ENCODE assay signal across 10 cellular contexts in the genomic region with DNA sequence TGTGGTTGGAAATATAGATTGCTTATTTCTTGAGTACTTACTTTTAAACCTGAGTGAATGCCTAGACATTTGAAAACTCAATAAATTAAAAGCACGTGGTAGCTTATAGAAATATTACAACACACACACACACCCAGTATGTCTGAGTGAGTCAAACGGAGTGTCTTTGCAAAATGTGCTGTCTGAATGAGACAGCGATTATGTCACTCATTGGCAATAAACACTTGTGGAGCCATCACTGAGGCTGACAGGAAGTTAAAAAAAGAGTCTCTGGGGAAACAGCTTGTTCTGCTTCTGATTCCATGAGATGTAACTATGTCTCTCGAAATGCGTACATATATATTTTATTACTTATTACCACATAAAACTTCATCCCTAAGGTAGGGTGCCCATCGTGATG. TPM values are rescaled to one million over a fixed set of nuclear protein-coding genes. Genes with fewer than 3 reads are reported as not detected.
DNase-seq lines count a peak whose midpoint lies in the region; ATAC-seq and TF ChIP-seq lines count a peak whose summit lies in the region.
"Had no signal": no experiment of that assay in that cellular context is flagged by ENCODE, and none has a peak within 500 bp of the region (broad histone marks: within the 10 kb centered on the region; RNA-seq: fewer than 3 reads in every experiment).

No MANE protein-coding gene starts in this region.

- peak overlapping the region; percentile 3; the same call in 1 of the 2 replicates for H3K4me2 ChIP-seq in PC-3 (ENCODE audit: low read length)

- no peaks in the 10 kb centered on the region for H3F3A ChIP-seq in PC-3 (ENCODE audit: low read length, unreplicated experiment)

- no peak overlapping the region for H2AFZ ChIP-seq in PC-3 (ENCODE audit: low read length)

- no peaks in the 10 kb centered on the region for H4K20me1 ChIP-seq in PC-3 (ENCODE audit: low read length)

- H3K27ac Mint-ChIP-seq in CD8-positive, alpha-beta memory T cell, result no peak overlapping the region
- no peak overlapping the region for H3K27ac Mint-ChIP-seq in chondrocyte (ENCODE audit: unreplicated experiment)
- H3K27ac Mint-ChIP-seq: activated CD4-positive, alpha-beta T cell treated with anti-CD3 and anti-CD28 coated beads, Interleukin-2, amount 10 ng/mL, durations not matched to agents 7 days and 5 days had no signal

- CTCF ChIA-PET in PC-3 (lab: Charles Lee), result no interaction called here
- CTCF ChIA-PET in CD8-positive, alpha-beta memory T cell (lab: Charles Lee), result no interaction called here

- no peaks in the 10 kb centered on the region for H3K9me3 Mint-ChIP-seq in CD8-positive, alpha-beta memory T cell
- H3K9me3 Mint-ChIP-seq in chondrocyte (ENCODE audit: low read depth), result no peaks in the 10 kb centered on the region
- H3K9me3 Mint-ChIP-seq: activated CD4-positive, alpha-beta T cell treated with anti-CD3 and anti-CD28 coated beads, Interleukin-2, amount 10 ng/mL, durations not matched to agents 7 days and 5 days had no signal

- no peaks in the 10 kb centered on the region for H3K36me3 ChIP-seq in PC-3 (ENCODE audit: low read depth, low read length)
- H3K36me3 ChIP-seq in transverse colon, result no peaks in the 10 kb centered on the region
- H3K36me3 ChIP-seq in CD8-positive, alpha-beta memory T cell (ENCODE audit: insufficient read depth, low read length), result no peaks in the 10 kb centered on the region

- no peak for TF ChIP-seq CTCF in PC-3 (conservative IDR thresholded peaks at IDR 0.05; ENCODE audit: low read depth, low read length)
- no peak for TF ChIP-seq CTCF in foreskin keratinocyte (conservative IDR thresholded peaks at IDR 0.05)
- no peak for TF ChIP-seq CTCF in transverse colon (IDR thresholded peaks at IDR 0.05)
- no peak for TF ChIP-seq CTCF in chondrocyte (IDR thresholded peaks at IDR 0.05)

- H3K4me1 Mint-ChIP-seq in CD8-positive, alpha-beta memory T cell, result no peaks in the 10 kb centered on the region
- H3K4me1 Mint-ChIP-seq in chondrocyte (ENCODE audit: low read depth), result peaks cover 9% of the 10 kb centered on the region
- H3K4me1 Mint-ChIP-seq: activated CD4-positive, alpha-beta T cell treated with anti-CD3 and anti-CD28 coated beads, Interleukin-2, amount 10 ng/mL, durations not matched to agents 7 days and 5 days had no signal

- TF ChIP-seq POLR2A in transverse colon (IDR thresholded peaks at IDR 0.05), result no peak

- H3K27ac ChIP-seq in PC-3 (ENCODE audit: low read length) (peak overlapping the region; percentile 81), foreskin keratinocyte (peak overlapping the region; percentile 99), transverse colon (peak overlapping the region; percentile 41 to 76 (median 58))
- H3K27ac ChIP-seq in CD8-positive, alpha-beta memory T cell (ENCODE audit: low read depth, low read length), result no peak overlapping the region

- no peaks in the 10 kb centered on the region for H3K27me3 Mint-ChIP-seq in CD8-positive, alpha-beta memory T cell
- no peaks in the 10 kb centered on the region for H3K27me3 Mint-ChIP-seq in chondrocyte (ENCODE audit: low read depth)
- H3K27me3 Mint-ChIP-seq: activated CD4-positive, alpha-beta T cell treated with anti-CD3 and anti-CD28 coated beads, Interleukin-2, amount 10 ng/mL, durations not matched to agents 7 days and 5 days had no signal

- POLR2A ChIA-PET in PC-3 (lab: Charles Lee; ENCODE audit: unreplicated experiment), result interaction anchor here (0.7 to 1.1 kb wide), 2 partner anchors 28 to 32 kb away, joined by 6 to 9 read pairs; partner anchors contain the start of gene SERPINB5
- POLR2A ChIA-PET in CD8-positive, alpha-beta memory T cell (lab: Charles Lee), result no interaction called here

- no peak overlapping the region for H3K4me3 Mint-ChIP-seq in CD8-positive, alpha-beta memory T cell
- no peak overlapping the region for H3K4me3 Mint-ChIP-seq in chondrocyte (ENCODE audit: unreplicated experiment)
- H3K4me3 Mint-ChIP-seq: activated CD4-positive, alpha-beta T cell treated with anti-CD3 and anti-CD28 coated beads, Interleukin-2, amount 10 ng/mL, durations not matched to agents 7 days and 5 days had no signal

- no peaks in the 10 kb centered on the region for H3K79me2 ChIP-seq in PC-3 (ENCODE audit: low read length)

- no peaks in the 10 kb centered on the region for H3K9me2 ChIP-seq in PC-3 (replicated peaks; ENCODE audit: low read length)

- H3K9me3 ChIP-seq in PC-3 (ENCODE audit: low read length) (no peaks in the 10 kb centered on the region), transverse colon (no peaks in the 10 kb centered on the region)
- no peaks in the 10 kb centered on the region for H3K9me3 ChIP-seq in CD8-positive, alpha-beta memory T cell (ENCODE audit: low read length)

- in situ Hi-C loops in transverse colon (cut with MboI; ENCODE audit: low pct_ligation_motif_present in 1 of 4, low pct_unique_long_range_greater_than_20kb in 1 of 4, low sequenced_read_pairs in 3 of 4), result loop anchor here (25.0 kb wide), 4 partner anchors 107 to 732 kb away; partner anchors contain the start of gene PHLPP1 (in 1 of the 4)

- H3K4me1 ChIP-seq in PC-3 (ENCODE audit: insufficient read depth, low read length) (peaks cover 29% of the 10 kb centered on the region), foreskin keratinocyte (peaks cover 31% of the 10 kb centered on the region), transverse colon (peaks cover 0 to 15% (median 4%) of the 10 kb centered on the region in 4 donors)
- H3K4me1 ChIP-seq in CD8-positive, alpha-beta memory T cell (ENCODE audit: insufficient read depth, low read length), result no peaks in the 10 kb centered on the region

- intact Hi-C loops in PC-3 (cut with micrococcal nuclease), result loop anchor here (5.0 kb wide), 1 partner anchor 42 kb away; no protein-coding TSS in a partner anchor
- intact Hi-C loops in transverse colon (cut with DNase I; ENCODE audit: low total_unique reads), result loop anchor here (10.0 kb wide), 1 partner anchor 430 kb away; no protein-coding TSS in a partner anchor

- H3K4me3 ChIP-seq in PC-3 (ENCODE audit: low read length), result no peak overlapping the region
- H3K4me3 ChIP-seq in transverse colon, result no peak overlapping the region
- no peak overlapping the region for H3K4me3 ChIP-seq in CD8-positive, alpha-beta memory T cell (ENCODE audit: low read length)

- BruUV-seq in PC-3 (replicated peaks; lab: Mats Ljungman, UMichigan), result no TSS peak

- H3K27me3 ChIP-seq in PC-3 (ENCODE audit: low read length) (no peaks in the 10 kb centered on the region), foreskin keratinocyte (no peaks in the 10 kb centered on the region), transverse colon (no peaks in the 10 kb centered on the region)
- no peaks in the 10 kb centered on the region for H3K27me3 ChIP-seq in CD8-positive, alpha-beta memory T cell (ENCODE audit: insufficient read depth, low read length, poor library complexity, severe bottlenecking)

- H3K36me3 Mint-ChIP-seq in CD8-positive, alpha-beta memory T cell, result no peaks in the 10 kb centered on the region
- no peaks in the 10 kb centered on the region for H3K36me3 Mint-ChIP-seq in chondrocyte (ENCODE audit: low read depth)

- ATAC-seq in GM19452 (IDR thresholded peaks at IDR 0.05; ENCODE audit: unreplicated experiment) (peak; percentile 61), PC-3 (peak; percentile 60), foreskin keratinocyte (peak; percentile 77)
- ATAC-seq in stimulated activated naive CD8-positive, alpha-beta T cell treated with anti-CD3 and anti-CD28 coated beads, Interleukin-15, Interleukin-2, amounts not matched to agents 100 U/mL and 50 U/mL, for 24 hours, result no peak

- no peak for TF ChIP-seq EP300 in transverse colon (IDR thresholded peaks at IDR 0.05; ENCODE audit: low read depth)

- 60 to 63% methylated on average over 6 of the region's 6 CpGs for WGBS in transverse colon (ENCODE audit: low coverage in 1 of 2), 2 donors

- peak; percentile 83 for DNase-seq in PC-3
- DNase-seq in foreskin keratinocyte, result peak; percentile 96 to 97
- DNase-seq in transverse colon, result no peak
- DNase-seq in CD8-positive, alpha-beta memory T cell, result no peak
- no peak for DNase-seq in chondrocyte (ENCODE audit: low spot score)
- DNase-seq in COLO668 (lab: John Stamatoyannopoulos, UW; ENCODE audit: unreplicated experiment), result no peak
- DNase-seq in stimulated activated naive CD8-positive, alpha-beta T cell treated with anti-CD3 and anti-CD28 coated beads, Interleukin-15, Interleukin-2, amounts not matched to agents 100 U/mL and 50 U/mL, for 24 hours, result no peak
- DNase-seq: activated CD4-positive, alpha-beta T cell treated with anti-CD3 and anti-CD28 coated beads, Interleukin-2, amount 10 ng/mL, durations not matched to agents 7 days and 5 days; NCI-H1105 treated with DMSO at 0.1 percent for 48 hours had no signal

- peak overlapping the region; percentile 57 for H3K9ac ChIP-seq in PC-3 (ENCODE audit: low read length)

RNA-seq across cellular contexts. Expression of gene VPS4B, which starts 22.3 kb away (rescaled TPM):
- total RNA-seq in PC-3 (2014; rRNA removed) (44.7 and 50.3 TPM in 2 replicates), foreskin keratinocyte (65.8 and 67.5 TPM in 2 replicates), transverse colon (100 to 1,000 TPM in 1 of 4 donors, 10 to 100 TPM in 3; 40.4 to 122 (median 63.3) TPM), chondrocyte (54.9 to 64.8 TPM (median 55.1 TPM) in 3 replicates)
- 20.9 and 23.4 TPM in 2 replicates for polyA plus RNA-seq in foreskin keratinocyte
- total RNA-seq in CD8-positive, alpha-beta memory T cell, result 10 to 100 TPM; 60.8 to 61.9 TPM
- polyA plus RNA-seq in CD8-positive, alpha-beta memory T cell, result 74.5 TPM

RNA-seq across cellular contexts. Expression of gene SERPINB5, which starts 32.2 kb away (rescaled TPM):
- total RNA-seq in PC-3 (2014; rRNA removed), result 96.5 and 104 TPM in 2 replicates
- 282 and 314 TPM in 2 replicates for total RNA-seq in foreskin keratinocyte
- 157 and 172 TPM in 2 replicates for polyA plus RNA-seq in foreskin keratinocyte
- 1 to 10 TPM in 3 of 4 donors, under 1 TPM in 1; 0.79 to 3.6 (median 1.2) TPM for total RNA-seq in transverse colon
- total RNA-seq in CD8-positive, alpha-beta memory T cell, result not detected
- polyA plus RNA-seq in CD8-positive, alpha-beta memory T cell, result not detected
- 0.24 TPM in 1 of 3 replicates, not detected in the others for total RNA-seq in chondrocyte
- total RNA-seq: activated CD4-positive, alpha-beta T cell treated with anti-CD3 and anti-CD28 coated beads, Interleukin-2, amount 10 ng/mL, durations not matched to agents 7 days and 5 days had no signal

Comparison
In these comparisons a context has a peak if more than half of its experiments do, and no peak if none do; other contexts are left out.
1. DNase-seq: peak in PC-3 (single experiment) and foreskin keratinocyte (2 of 2); none in transverse colon (single experiment), CD8-positive, alpha-beta memory T cell (0 of 5), chondrocyte (single experiment), COLO668 (single experiment) and stimulated activated naive CD8-positive, alpha-beta T cell treated with anti-CD3 and anti-CD28 coated beads, Interleukin-15, Interleukin-2, amounts not matched to agents 100 U/mL and 50 U/mL, for 24 hours (single experiment).
2. RNA of gene SERPINB5, which starts 32.2 kb away (total RNA-seq): 282 to 314 TPM in foreskin keratinocyte and 96.5 to 104 TPM in PC-3; 0.79 to 3.6 TPM in transverse colon, not detected in CD8-positive, alpha-beta memory T cell and 0.24 TPM in chondrocyte; every median in the first group is over 10 times any median in the second.